Comparison of ENCODE assay signal across 18 cellular contexts in the genomic region with DNA sequence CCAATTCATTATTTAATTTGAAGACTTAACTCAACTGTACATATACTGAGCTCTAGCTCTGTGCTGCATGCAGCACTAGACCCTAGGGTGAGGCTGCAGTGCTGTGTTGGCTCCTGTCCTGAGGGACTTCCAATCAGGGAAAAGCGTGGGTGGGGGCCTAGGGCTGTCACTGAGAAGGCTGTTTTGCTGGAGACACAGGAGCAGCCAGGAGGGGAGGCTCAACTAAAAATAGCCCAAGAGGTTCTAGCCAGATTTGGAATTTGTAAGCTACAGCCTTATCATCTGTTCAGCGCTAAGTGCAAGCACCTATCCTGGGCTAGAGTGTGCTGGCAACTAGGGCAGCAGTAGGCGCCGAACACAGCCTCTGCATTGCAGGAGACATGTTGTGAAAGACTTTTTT.
DNase-seq lines count a peak whose midpoint lies in the region; ATAC-seq lines count a peak whose summit lies in the region.
"Had no signal": no experiment of that assay in that cellular context is flagged by ENCODE, and none has a peak within 500 bp of the region (broad histone marks: within the 10 kb centered on the region; RNA-seq: fewer than 3 reads in every experiment).

No MANE protein-coding gene starts in this region.

- no peaks in the 10 kb centered on the region for H3K4me1 Mint-ChIP-seq in activated CD4-positive, alpha-beta memory T cell treated with anti-CD3 and anti-CD28 coated beads for 36 hours (ENCODE audit: low read depth)
- H3K4me1 Mint-ChIP-seq: B cell had no signal

- ATAC-seq in Right ventricle myocardium superior (ENCODE audit: poor library complexity) (peak; percentile 94), left cardiac atrium (peak; percentile 76 to 97), right cardiac atrium (peak; percentile 57 to 88)
- ATAC-seq: CD8-positive, alpha-beta T cell; GM12878; HCT116; HepG2 had no signal

- H3K36me3 Mint-ChIP-seq in activated CD4-positive, alpha-beta memory T cell treated with anti-CD3 and anti-CD28 coated beads for 36 hours = no peaks in the 10 kb centered on the region
- H3K36me3 Mint-ChIP-seq: CD8-positive, alpha-beta T cell had no signal

- H3K27ac Mint-ChIP-seq in activated CD4-positive, alpha-beta memory T cell treated with anti-CD3 and anti-CD28 coated beads for 36 hours = no peak overlapping the region
- H3K27ac Mint-ChIP-seq: B cell; CD8-positive, alpha-beta T cell; HFFc6 had no signal

- no peak overlapping the region for H3K4me3 ChIP-seq in right cardiac atrium (ENCODE audit: low read length)
- H3K4me3 ChIP-seq: BLaER1 treated with 17β-estradiol and CSF1 and Interleukin-3, amounts not matched to agents 10 nM and 100 nM; GM12878 had no signal

- POLR2A ChIA-PET in activated CD4-positive, alpha-beta memory T cell treated with anti-CD3 and anti-CD28 coated beads for 36 hours (lab: Charles Lee) = no interaction called here

- peak; percentile 76 for DNase-seq in cerebellar cortex (ENCODE audit: low spot score)
- DNase-seq in Right ventricle myocardium superior = peak; percentile 67
- peak; percentile 29 for DNase-seq in left cardiac atrium
- DNase-seq in right cardiac atrium = peak in 2 of 3 donors; percentile 59 to 63
- no peak for DNase-seq in NCI-H1436 (lab: John Stamatoyannopoulos, UW)
- no peak for DNase-seq in activated CD4-positive, alpha-beta T cell treated with anti-CD3 and anti-CD28 coated beads, Interleukin-2, amount 50 U/mL, for 4 hours
- DNase-seq in activated CD4-positive, alpha-beta memory T cell treated with anti-CD3 and anti-CD28 coated beads for 36 hours = no peak
- DNase-seq: Calu3; CD8-positive, alpha-beta T cell; DMS79 treated with DMSO at 0.1 percent for 48 hours; GOT3; H7; HFFc6 had no signal

- no peak overlapping the region for H3K27ac ChIP-seq in right cardiac atrium (ENCODE audit: low read length)
- H3K27ac ChIP-seq: BLaER1 treated with 17β-estradiol and CSF1 and Interleukin-3, amounts not matched to agents 10 nM and 100 nM had no signal

- 53% methylated on average over 4 of the region's 4 CpGs for WGBS in right cardiac atrium

- CTCF ChIA-PET in activated CD4-positive, alpha-beta memory T cell treated with anti-CD3 and anti-CD28 coated beads for 36 hours (lab: Charles Lee) = no interaction called here

- no peaks in the 10 kb centered on the region for H3K9me3 ChIP-seq in right cardiac atrium (ENCODE audit: control insufficient read depth, low read length)
- H3K9me3 ChIP-seq: BLaER1 treated with 17β-estradiol and CSF1 and Interleukin-3, amounts not matched to agents 10 nM and 100 nM had no signal

- intact Hi-C loops in Right ventricle myocardium superior (cut with DNase I) = no loop called here
- intact Hi-C loops in left cardiac atrium (cut with DNase I) = no loop called here
- intact Hi-C loops in right cardiac atrium (cut with DNase I) = no loop called here
- intact Hi-C loops in activated CD4-positive, alpha-beta memory T cell treated with anti-CD3 and anti-CD28 coated beads for 36 hours (cut with micrococcal nuclease) = no loop called here

- H3K9me3 Mint-ChIP-seq in activated CD4-positive, alpha-beta memory T cell treated with anti-CD3 and anti-CD28 coated beads for 36 hours = no peaks in the 10 kb centered on the region
- H3K9me3 Mint-ChIP-seq: CD8-positive, alpha-beta T cell had no signal

- no peaks in the 10 kb centered on the region for H3K4me1 ChIP-seq in right cardiac atrium (ENCODE audit: control insufficient read depth, insufficient read depth, low read length)
- H3K4me1 ChIP-seq: BLaER1 treated with 17β-estradiol and CSF1 and Interleukin-3, amounts not matched to agents 10 nM and 100 nM had no signal

- H3K27me3 ChIP-seq in right cardiac atrium (ENCODE audit: control insufficient read depth, insufficient read depth) = no peaks in the 10 kb centered on the region
- H3K27me3 ChIP-seq: BLaER1 treated with 17β-estradiol and CSF1 and Interleukin-3, amounts not matched to agents 10 nM and 100 nM had no signal

- H3K27me3 Mint-ChIP-seq in activated CD4-positive, alpha-beta memory T cell treated with anti-CD3 and anti-CD28 coated beads for 36 hours = peaks cover 2% of the 10 kb centered on the region
- H3K27me3 Mint-ChIP-seq: B cell had no signal

- no peak overlapping the region for H3K4me3 Mint-ChIP-seq in activated CD4-positive, alpha-beta memory T cell treated with anti-CD3 and anti-CD28 coated beads for 36 hours
- H3K4me3 Mint-ChIP-seq: B cell; CD8-positive, alpha-beta T cell; HFFc6 had no signal

Comparison
In these comparisons a context has a peak if more than half of its experiments do, and no peak if none do; other contexts are left out.
1. DNase-seq: peak in cerebellar cortex (single experiment), Right ventricle myocardium superior (single experiment), left cardiac atrium (single experiment) and right cardiac atrium (2 of 3); none in NCI-H1436 (single experiment), activated CD4-positive, alpha-beta T cell treated with anti-CD3 and anti-CD28 coated beads, Interleukin-2, amount 50 U/mL, for 4 hours (0 of 2) and activated CD4-positive, alpha-beta memory T cell treated with anti-CD3 and anti-CD28 coated beads for 36 hours (single experiment).
2. Peak in every context shown above with its lines, with median percentiles within 50 percentile points of each other: ATAC-seq.